10 cellular contexts compared by ENCODE assay signal in genomic region chrX:135340827-135341226, GRCh38. TPM values are rescaled to one million over a fixed set of nuclear protein-coding genes. Genes with fewer than 3 reads are reported as not detected.
A peak's percentile ranks its signal among the peaks of the same experiment; 100 is the strongest.
DNase-seq lines count a peak whose midpoint lies in the region; ATAC-seq, FAIRE-seq and TF ChIP-seq lines count a peak whose summit lies in the region.
"Had no signal": no experiment of that assay in that cellular context is flagged by ENCODE, and none has a peak within 500 bp of the region (broad histone marks: within the 10 kb centered on the region; RNA-seq: fewer than 3 reads in every experiment).

No MANE protein-coding gene starts in this region.

- peak overlapping the region; percentile 87 for H3K4me2 ChIP-seq in HepG2 (ENCODE audit: low read depth, low read length)
- peak overlapping the region; percentile 82 for H3K4me2 ChIP-seq in hepatocyte

- no peak overlapping the region for H3K9ac ChIP-seq in HepG2 (ENCODE audit: insufficient read depth, low read depth, low read length)

- CTCF ChIA-PET in HepG2 (lab: Yijun Ruan, JAX; ENCODE audit: low intra/inter-chr PET ratio, low total read pairs), result no interaction called here
- CTCF ChIA-PET in activated CD4-positive, alpha-beta memory T cell treated with anti-CD3 and anti-CD28 coated beads for 36 hours (lab: Charles Lee), result no interaction called here

- 61% methylated on average over 2 of the region's 2 CpGs for WGBS in HepG2 (ENCODE audit: low lambda C conversion rate)
- 61% methylated on average over 2 of the region's 2 CpGs for WGBS in right lobe of liver (ENCODE audit: insufficient coverage, low coverage, low lambda C conversion rate, missing lambda C conversion rate)
- 55% methylated on average over 2 of the region's 2 CpGs for WGBS in hepatocyte (ENCODE audit: low lambda C conversion rate, missing lambda C conversion rate)
- 41% methylated on average over 2 of the region's 2 CpGs for WGBS in urinary bladder

- no peak for TF ChIP-seq CTCF in HepG2 (CRISPR knock-in tag; IDR thresholded peaks at IDR 0.05)
- no peak for TF ChIP-seq CTCF in right lobe of liver (IDR thresholded peaks at IDR 0.05)
- no peak for TF ChIP-seq CTCF in hepatocyte (IDR thresholded peaks at IDR 0.05; ENCODE audit: poor library complexity)

- POLR2A ChIA-PET in HepG2 (lab: Yijun Ruan, JAX), result no interaction called here
- POLR2A ChIA-PET in activated CD4-positive, alpha-beta memory T cell treated with anti-CD3 and anti-CD28 coated beads for 36 hours (lab: Charles Lee), result no interaction called here

- H3K9me3 ChIP-seq in HepG2 (ENCODE audit: low read length) (no peaks in the 10 kb centered on the region), right lobe of liver (no peaks in the 10 kb centered on the region), hepatocyte (ENCODE audit: low read depth) (no peaks in the 10 kb centered on the region)

- TF ChIP-seq EP300 in HepG2 (IDR thresholded peaks at IDR 0.05; ENCODE audit: low read depth in 2 of 2, low read length in 2 of 2), result no peak
- no peak for TF ChIP-seq EP300 in HepG2 (CRISPR knock-in tag; IDR thresholded peaks at IDR 0.05; ENCODE audit: borderline replicate concordance)

- DNase-seq in HepG2 (ENCODE audit: low spot score), result no peak
- no peak for DNase-seq in right lobe of liver
- DNase-seq in activated CD4-positive, alpha-beta memory T cell treated with anti-CD3 and anti-CD28 coated beads for 36 hours, result no peak
- DNase-seq in hepatocyte (ENCODE audit: low spot score), result no peak
- no peak for DNase-seq in AML-193 (lab: John Stamatoyannopoulos, UW)

- in situ Hi-C loops in HepG2 (cut with HindIII; ENCODE audit: extremely low pct_ligation_motif_present, low pct_unique_long_range_greater_than_20kb), result no loop called here

- H3K79me2 ChIP-seq in HepG2 (ENCODE audit: insufficient read depth, low read length) (peaks cover 36% of the 10 kb centered on the region), hepatocyte (peaks cover 39% of the 10 kb centered on the region)

- no peak for FAIRE-seq in HepG2 (lab: Jason Lieb, UNC)
- FAIRE-seq: HTR-8/SVneo had no signal

- peak overlapping the region; percentile 51 for H3K4me3 Mint-ChIP-seq in activated CD4-positive, alpha-beta memory T cell treated with anti-CD3 and anti-CD28 coated beads for 36 hours

- peaks cover 10% of the 10 kb centered on the region for H3K36me3 Mint-ChIP-seq in activated CD4-positive, alpha-beta memory T cell treated with anti-CD3 and anti-CD28 coated beads for 36 hours

- H3K9me2 ChIP-seq in hepatocyte (replicated peaks; ENCODE audit: insufficient read depth), result no peaks in the 10 kb centered on the region

- H3K27me3 ChIP-seq in HepG2 (ENCODE audit: control insufficient read depth in 1 of 2, insufficient read depth in 2 of 2, low read length in 2 of 2) (no peaks in the 10 kb centered on the region; a peak in 1 of 5 replicates), right lobe of liver (no peaks in the 10 kb centered on the region), hepatocyte (no peaks in the 10 kb centered on the region)

- no TSS peak for BruUV-seq in HepG2 (replicated peaks; lab: Mats Ljungman, UMichigan)

- H3K27me3 Mint-ChIP-seq in activated CD4-positive, alpha-beta memory T cell treated with anti-CD3 and anti-CD28 coated beads for 36 hours, result no peaks in the 10 kb centered on the region

- H3K36me3 ChIP-seq in HepG2 (replicated peaks in 1 of 2; ENCODE audit: control insufficient read depth in 1 of 2, insufficient read depth in 2 of 2, low read length in 2 of 2), result no peaks in the 10 kb centered on the region; a peak in 1 of 5 replicates
- no peaks in the 10 kb centered on the region for H3K36me3 ChIP-seq in right lobe of liver
- H3K36me3 ChIP-seq in hepatocyte (replicated peaks; ENCODE audit: insufficient read depth, low read depth), result no peaks in the 10 kb centered on the region
- no peaks in the 10 kb centered on the region for H3K36me3 ChIP-seq in urinary bladder (ENCODE audit: insufficient read depth)

- intact Hi-C loops in HepG2 (cut with micrococcal nuclease; ENCODE audit: unreplicated experiment), result no loop called here
- intact Hi-C loops in right lobe of liver (cut with DNase I), result no loop called here
- intact Hi-C loops in activated CD4-positive, alpha-beta memory T cell treated with anti-CD3 and anti-CD28 coated beads for 36 hours (cut with micrococcal nuclease), result no loop called here

- H3K27ac Mint-ChIP-seq in activated CD4-positive, alpha-beta memory T cell treated with anti-CD3 and anti-CD28 coated beads for 36 hours, result no peak overlapping the region

- H4K20me1 ChIP-seq in HepG2 (ENCODE audit: insufficient read depth, low read length), result peaks cover 2% of the 10 kb centered on the region
- no peaks in the 10 kb centered on the region for H4K20me1 ChIP-seq in hepatocyte (ENCODE audit: insufficient read depth, poor library complexity, severe bottlenecking)

- H3K4me1 ChIP-seq in HepG2 (ENCODE audit: insufficient read depth, low read length) (peaks cover 43% of the 10 kb centered on the region), right lobe of liver (peaks cover 0 to 31% (median 2%) of the 10 kb centered on the region in 4 donors), hepatocyte (ENCODE audit: insufficient read depth) (peaks cover 4% of the 10 kb centered on the region), urinary bladder (ENCODE audit: insufficient read depth) (peaks cover 4% of the 10 kb centered on the region)

- no peaks in the 10 kb centered on the region for H3K9me3 Mint-ChIP-seq in activated CD4-positive, alpha-beta memory T cell treated with anti-CD3 and anti-CD28 coated beads for 36 hours

- TF ChIP-seq POLR2A in HepG2 (IDR thresholded peaks at IDR 0.05; ENCODE audit: insufficient read depth in 1 of 2, low read depth in 2 of 2, low read length in 2 of 2), result no peak
- no peak for TF ChIP-seq POLR2A in right lobe of liver (IDR thresholded peaks at IDR 0.05)

- no peak for TF ChIP-seq RAD21 in HepG2 (CRISPR knock-in tag; IDR thresholded peaks at IDR 0.05)

- H2AFZ ChIP-seq in HepG2 (ENCODE audit: low read length) (no peak overlapping the region), hepatocyte (no peak overlapping the region)

- ATAC-seq in HepG2, result no peak
- ATAC-seq in right lobe of liver, result no peak
- ATAC-seq in HG02678 (IDR thresholded peaks at IDR 0.05; ENCODE audit: unreplicated experiment), result no peak
- no peak for ATAC-seq in GM18511 (IDR thresholded peaks at IDR 0.05; ENCODE audit: unreplicated experiment)

- peaks cover 63% of the 10 kb centered on the region for H3K4me1 Mint-ChIP-seq in activated CD4-positive, alpha-beta memory T cell treated with anti-CD3 and anti-CD28 coated beads for 36 hours (ENCODE audit: low read depth)

- H3K27ac ChIP-seq in HepG2 (ENCODE audit: extremely low read length, insufficient read depth, low read length) (no peak overlapping the region), right lobe of liver (no peak overlapping the region), hepatocyte (no peak overlapping the region), urinary bladder (ENCODE audit: low read depth) (no peak overlapping the region)

- H3K4me3 ChIP-seq in HepG2 (replicated peaks in 1 of 3; ENCODE audit: insufficient read depth in 1 of 3, low read depth in 2 of 3, low read length in 3 of 3), result peak overlapping the region in 1 of 3 experiments; percentile 37; a peak in 3 of 6 replicates
- H3K4me3 ChIP-seq in right lobe of liver, result peak overlapping the region in 1 of 3 donors; percentile 2
- H3K4me3 ChIP-seq in hepatocyte, result peak overlapping the region; percentile 57
- peak overlapping the region; percentile 4 for H3K4me3 ChIP-seq in urinary bladder (ENCODE audit: low read depth, low read length)

RNA-seq across cellular contexts. Expression of gene ZNF75D, which starts 3.1 kb away (rescaled TPM):
- 6.2 and 6.6 TPM in 2 replicates for total RNA-seq in HepG2 (2016; rRNA removed; fragmentation: Illumina TruSeq; extraction: Trizol)
- 0.71 and 0.91 TPM in 2 replicates for total RNA-seq in HepG2 (2016; cell fraction: cytosol; rRNA removed; fragmentation: Illumina TruSeq; extraction: Trizol; ENCODE audit: low read depth)
- 6.1 and 6.9 TPM in 2 replicates for total RNA-seq in HepG2 (2016; cell fraction: insoluble cytoplasmic fraction; rRNA removed; fragmentation: Illumina TruSeq; extraction: Trizol)
- 2.3 and 2.7 TPM in 2 replicates for total RNA-seq in HepG2 (2016; cell fraction: membrane; rRNA removed; fragmentation: Illumina TruSeq; extraction: Trizol)
- 14.1 and 15.5 TPM in 2 replicates for total RNA-seq in HepG2 (2016; cell fraction: nucleus; rRNA removed; fragmentation: Illumina TruSeq; extraction: Trizol)
- polyA plus RNA-seq in HepG2 (2011; rRNA removed), result 5.0 and 5.5 TPM in 2 replicates
- polyA plus RNA-seq in HepG2 (2011; cell fraction: cytosol; rRNA removed), result 1.7 and 2.5 TPM in 2 replicates
- polyA plus RNA-seq in HepG2 (2011; cell fraction: nucleus; rRNA removed), result 9.3 and 11.7 TPM in 2 replicates
- 3.1 and 3.2 TPM in 2 replicates for polyA plus RNA-seq in HepG2 (2012)
- 0.46 and 0.52 TPM in 2 replicates for polyA plus RNA-seq in HepG2 (2016; cell fraction: cytosol; fragmentation: Illumina TruSeq; extraction: Trizol; ENCODE audit: low read depth)
- polyA plus RNA-seq in HepG2 (2016; cell fraction: insoluble cytoplasmic fraction; fragmentation: Illumina TruSeq; extraction: Trizol; ENCODE audit: low read depth), result 5.0 TPM in 2 replicates
- 0.96 and 1.2 TPM in 2 replicates for polyA plus RNA-seq in HepG2 (2016; cell fraction: membrane; fragmentation: Illumina TruSeq; extraction: Trizol; ENCODE audit: low read depth)
- 15.3 and 18.0 TPM in 2 replicates for polyA plus RNA-seq in HepG2 (2016; cell fraction: nucleus; fragmentation: Illumina TruSeq; extraction: Trizol; ENCODE audit: insufficient read depth, low read depth)
- polyA minus RNA-seq in HepG2 (2011; rRNA and poly(A)+ RNA removed; ENCODE audit: low replicate concordance), result 5.4 and 7.1 TPM in 2 replicates
- 1.1 and 2.2 TPM in 2 replicates for polyA minus RNA-seq in HepG2 (2011; cell fraction: cytosol; rRNA and poly(A)+ RNA removed)
- 23.6 and 23.9 TPM in 2 replicates for polyA minus RNA-seq in HepG2 (2011; cell fraction: nucleus; rRNA and poly(A)+ RNA removed)
- total RNA-seq in right lobe of liver, result 1 to 10 TPM; 4.1 to 6.6 (median 4.4) TPM
- 1 to 10 TPM; 4.5 to 5.1 TPM for total RNA-seq in activated CD4-positive, alpha-beta memory T cell treated with anti-CD3 and anti-CD28 coated beads for 36 hours
- total RNA-seq in hepatocyte, result 8.7 and 8.8 TPM in 2 replicates
- 4.9 and 5.4 TPM in 2 replicates for polyA plus RNA-seq in hepatocyte
- 19.0 TPM for total RNA-seq in urinary bladder
- 8.5 TPM for polyA plus RNA-seq in urinary bladder

RNA-seq across cellular contexts. Expression of gene ZNF449, which starts 3.8 kb away (rescaled TPM):
- total RNA-seq in HepG2 (2016; rRNA removed; fragmentation: Illumina TruSeq; extraction: Trizol), result 3.0 and 3.4 TPM in 2 replicates
- 0.35 and 0.61 TPM in 2 replicates for total RNA-seq in HepG2 (2016; cell fraction: cytosol; rRNA removed; fragmentation: Illumina TruSeq; extraction: Trizol; ENCODE audit: low read depth)
- total RNA-seq in HepG2 (2016; cell fraction: insoluble cytoplasmic fraction; rRNA removed; fragmentation: Illumina TruSeq; extraction: Trizol), result 3.2 and 3.5 TPM in 2 replicates
- 1.2 and 1.4 TPM in 2 replicates for total RNA-seq in HepG2 (2016; cell fraction: membrane; rRNA removed; fragmentation: Illumina TruSeq; extraction: Trizol)
- 5.3 and 6.5 TPM in 2 replicates for total RNA-seq in HepG2 (2016; cell fraction: nucleus; rRNA removed; fragmentation: Illumina TruSeq; extraction: Trizol)
- polyA plus RNA-seq in HepG2 (2011; rRNA removed), result 3.5 and 3.9 TPM in 2 replicates
- 0.54 and 0.94 TPM in 2 replicates for polyA plus RNA-seq in HepG2 (2011; cell fraction: cytosol; rRNA removed)
- 5.9 and 10.9 TPM in 2 replicates for polyA plus RNA-seq in HepG2 (2011; cell fraction: nucleus; rRNA removed)
- 2.7 and 2.9 TPM in 2 replicates for polyA plus RNA-seq in HepG2 (2012)
- polyA plus RNA-seq in HepG2 (2016; cell fraction: cytosol; fragmentation: Illumina TruSeq; extraction: Trizol; ENCODE audit: low read depth), result 0.07 TPM in 2 replicates
- polyA plus RNA-seq in HepG2 (2016; cell fraction: insoluble cytoplasmic fraction; fragmentation: Illumina TruSeq; extraction: Trizol; ENCODE audit: low read depth), result 2.2 and 2.4 TPM in 2 replicates
- polyA plus RNA-seq in HepG2 (2016; cell fraction: membrane; fragmentation: Illumina TruSeq; extraction: Trizol; ENCODE audit: low read depth), result 0.30 and 0.45 TPM in 2 replicates
- polyA plus RNA-seq in HepG2 (2016; cell fraction: nucleus; fragmentation: Illumina TruSeq; extraction: Trizol; ENCODE audit: insufficient read depth, low read depth), result 7.3 and 7.5 TPM in 2 replicates
- 0.82 and 0.84 TPM in 2 replicates for polyA minus RNA-seq in HepG2 (2011; rRNA and poly(A)+ RNA removed; ENCODE audit: low replicate concordance)
- polyA minus RNA-seq in HepG2 (2011; cell fraction: cytosol; rRNA and poly(A)+ RNA removed), result 0.99 and 1.3 TPM in 2 replicates
- 10.8 and 16.4 TPM in 2 replicates for polyA minus RNA-seq in HepG2 (2011; cell fraction: nucleus; rRNA and poly(A)+ RNA removed)
- total RNA-seq in right lobe of liver, result 1 to 10 TPM; 2.0 to 3.4 (median 2.7) TPM
- total RNA-seq in activated CD4-positive, alpha-beta memory T cell treated with anti-CD3 and anti-CD28 coated beads for 36 hours, result 1 to 10 TPM; 1.5 to 2.0 TPM
- total RNA-seq in hepatocyte, result 5.5 and 7.3 TPM in 2 replicates
- 4.3 TPM in 2 replicates for polyA plus RNA-seq in hepatocyte
- total RNA-seq in urinary bladder, result 27.4 TPM
- 3.5 TPM for polyA plus RNA-seq in urinary bladder

RNA-seq across cellular contexts. Expression of gene ETDC, which starts 31.5 kb away (rescaled TPM):
- total RNA-seq in HepG2 (2016; rRNA removed; fragmentation: Illumina TruSeq; extraction: Trizol) (not detected in 2 replicates), right lobe of liver (not detected), hepatocyte (not detected in 2 replicates), urinary bladder (not detected)
- total RNA-seq in HepG2 (2016; cell fraction: cytosol; rRNA removed; fragmentation: Illumina TruSeq; extraction: Trizol; ENCODE audit: low read depth), result not detected in 2 replicates
- total RNA-seq in HepG2 (2016; cell fraction: insoluble cytoplasmic fraction; rRNA removed; fragmentation: Illumina TruSeq; extraction: Trizol), result not detected in 2 replicates
- not detected in 2 replicates for total RNA-seq in HepG2 (2016; cell fraction: membrane; rRNA removed; fragmentation: Illumina TruSeq; extraction: Trizol)
- not detected in 2 replicates for total RNA-seq in HepG2 (2016; cell fraction: nucleus; rRNA removed; fragmentation: Illumina TruSeq; extraction: Trizol)
- polyA plus RNA-seq in HepG2 (2011; rRNA removed) (not detected in 2 replicates), hepatocyte (not detected in 2 replicates), urinary bladder (not detected)
- not detected in 2 replicates for polyA plus RNA-seq in HepG2 (2011; cell fraction: cytosol; rRNA removed)
- polyA plus RNA-seq in HepG2 (2011; cell fraction: nucleus; rRNA removed), result not detected in 2 replicates
- not detected in 2 replicates for polyA plus RNA-seq in HepG2 (2012)
- not detected in 2 replicates for polyA plus RNA-seq in HepG2 (2016; cell fraction: cytosol; fragmentation: Illumina TruSeq; extraction: Trizol; ENCODE audit: low read depth)
- polyA plus RNA-seq in HepG2 (2016; cell fraction: insoluble cytoplasmic fraction; fragmentation: Illumina TruSeq; extraction: Trizol; ENCODE audit: low read depth), result not detected in 2 replicates
- polyA plus RNA-seq in HepG2 (2016; cell fraction: membrane; fragmentation: Illumina TruSeq; extraction: Trizol; ENCODE audit: low read depth), result not detected in 2 replicates
- polyA plus RNA-seq in HepG2 (2016; cell fraction: nucleus; fragmentation: Illumina TruSeq; extraction: Trizol; ENCODE audit: insufficient read depth, low read depth), result not detected in 2 replicates
- polyA minus RNA-seq in HepG2 (2011; rRNA and poly(A)+ RNA removed; ENCODE audit: low replicate concordance), result not detected in 2 replicates
- not detected in 2 replicates for polyA minus RNA-seq in HepG2 (2011; cell fraction: cytosol; rRNA and poly(A)+ RNA removed)
- polyA minus RNA-seq in HepG2 (2011; cell fraction: nucleus; rRNA and poly(A)+ RNA removed), result not detected in 2 replicates
- total RNA-seq in activated CD4-positive, alpha-beta memory T cell treated with anti-CD3 and anti-CD28 coated beads for 36 hours, result not detected
- total RNA-seq: G401 had no signal
